In genomic region chr10:13759167-13759566, GRCh38 we compare ENCODE assay signal across 16 cellular contexts.
A peak's percentile ranks its signal among the peaks of the same experiment; 100 is the strongest.
DNase-seq lines count a peak whose midpoint lies in the region; ATAC-seq and TF ChIP-seq lines count a peak whose summit lies in the region.
"Had no signal": no experiment of that assay in that cellular context is flagged by ENCODE, and none has a peak within 500 bp of the region (broad histone marks: within the 10 kb centered on the region; RNA-seq: fewer than 3 reads in every experiment).

No MANE protein-coding gene starts in this region.

- H3K27me3 Mint-ChIP-seq in mesothelial cell of epicardium (ENCODE audit: low read depth): peaks cover 6% of the 10 kb centered on the region
- H3K27me3 Mint-ChIP-seq: memory B cell had no signal

- DNase-seq in DMS 273 treated with DMSO at 0.1 percent for 48 hours (lab: John Stamatoyannopoulos, UW): peak; percentile 77
- DNase-seq in NCI-H226: peak; percentile 12
- DNase-seq in epithelial cell of prostate (ENCODE audit: low read depth, low spot score): no peak
- DNase-seq in mesothelial cell of epicardium (ENCODE audit: low spot score in 2 of 2, unreplicated experiment in 2 of 2): no peak
- no peak for DNase-seq in dedifferentiated amniotic fluid mesenchymal stem cell (ENCODE audit: extremely low spot score)
- DNase-seq in HCEC 1CT: no peak
- DNase-seq in DMS79 treated with DMSO at 0.1 percent for 48 hours (lab: John Stamatoyannopoulos, UW): no peak
- DNase-seq: activated CD8-positive, alpha-beta memory T cell treated with anti-CD3 and anti-CD28 coated beads, Interleukin-2, amount 50 U/mL, for 48 hours; activated naive CD4-positive, alpha-beta T cell treated with anti-CD3 and anti-CD28 coated beads, Interleukin-2, amount 10 ng/mL, durations not matched to agents 7 days and 5 days; NCI-H187; NCI-H524 treated with DMSO at 0.1 percent for 48 hours; stimulated activated CD4-positive, alpha-beta T cell treated with anti-CD3 and anti-CD28 coated beads, Interleukin-15, amount 100 ng/mL, for 24 hours had no signal

- H3K36me3 Mint-ChIP-seq in mesothelial cell of epicardium: no peaks in the 10 kb centered on the region
- H3K36me3 Mint-ChIP-seq: activated naive CD4-positive, alpha-beta T cell treated with anti-CD3 and anti-CD28 coated beads, Interleukin-2, amount 10 ng/mL, durations not matched to agents 7 days and 5 days; memory B cell had no signal

- peak overlapping the region; percentile 87 for H3K27ac Mint-ChIP-seq in mesothelial cell of epicardium
- H3K27ac Mint-ChIP-seq: activated naive CD4-positive, alpha-beta T cell treated with anti-CD3 and anti-CD28 coated beads, Interleukin-2, amount 10 ng/mL, durations not matched to agents 7 days and 5 days; memory B cell had no signal

- no peaks in the 10 kb centered on the region for H3K9me3 Mint-ChIP-seq in mesothelial cell of epicardium
- H3K9me3 Mint-ChIP-seq: activated naive CD4-positive, alpha-beta T cell treated with anti-CD3 and anti-CD28 coated beads, Interleukin-2, amount 10 ng/mL, durations not matched to agents 7 days and 5 days; memory B cell had no signal

- no peak for TF ChIP-seq CTCF in mesothelial cell of epicardium (IDR thresholded peaks at IDR 0.05; ENCODE audit: unreplicated experiment)

- peaks cover 37% of the 10 kb centered on the region for H3K4me1 Mint-ChIP-seq in mesothelial cell of epicardium

- no peak overlapping the region for H3K4me3 Mint-ChIP-seq in mesothelial cell of epicardium
- H3K4me3 Mint-ChIP-seq: activated naive CD4-positive, alpha-beta T cell treated with anti-CD3 and anti-CD28 coated beads, Interleukin-2, amount 10 ng/mL, durations not matched to agents 7 days and 5 days; memory B cell had no signal

- peak overlapping the region; percentile 91 for H3K27ac ChIP-seq in epithelial cell of prostate
- H3K27ac ChIP-seq: suprapubic skin had no signal

- ATAC-seq in HG02571 (IDR thresholded peaks at IDR 0.05; ENCODE audit: unreplicated experiment): no peak
- ATAC-seq: activated CD4-positive, CD25-positive, alpha-beta regulatory T cell treated with anti-CD3 and anti-CD28 coated beads, Interleukin-2, amount 50 U/mL, for 24 hours had no signal

Comparison
In these comparisons a context has a peak if more than half of its experiments do, and no peak if none do; other contexts are left out.
1. DNase-seq: peak in DMS 273 treated with DMSO at 0.1 percent for 48 hours (single experiment) and NCI-H226 (single experiment); none in epithelial cell of prostate (single experiment), mesothelial cell of epicardium (0 of 2), dedifferentiated amniotic fluid mesenchymal stem cell (single experiment), HCEC 1CT (single experiment) and DMS79 treated with DMSO at 0.1 percent for 48 hours (single experiment).